ENCODE assay signal across 8 cellular contexts in genomic region chr12:115916910-115917668, GRCh38.
DNase-seq lines count a peak whose midpoint lies in the region; ATAC-seq, FAIRE-seq and TF ChIP-seq lines count a peak whose summit lies in the region.

No MANE protein-coding gene starts in this region.

- H3K36me3 ChIP-seq in GM12878 (ENCODE audit: control insufficient read depth in 2 of 2, insufficient read depth in 2 of 2, low read length in 1 of 2) (no peaks in the 10 kb centered on the region), iPS-20b (ENCODE audit: insufficient read depth, low read depth, low read length) (no peaks in the 10 kb centered on the region)

- FAIRE-seq in GM12878 (lab: Jason Lieb, UNC): no peak

- no peaks in the 10 kb centered on the region for H3K79me2 ChIP-seq in GM12878 (ENCODE audit: control insufficient read depth, insufficient read depth, low read length)

- intact Hi-C loops in GM12878 (cut with micrococcal nuclease; ENCODE audit: unreplicated experiment): loop anchor here (1.0 to 10.0 kb wide), 4 partner anchors 122 to 1935 kb away; no protein-coding TSS in a partner anchor

- ATAC-seq in GM19035 (IDR thresholded peaks at IDR 0.05; ENCODE audit: unreplicated experiment) (peak; percentile 76), GM12878 (peak; percentile 95), GM21447 (IDR thresholded peaks at IDR 0.05; ENCODE audit: unreplicated experiment) (no peak)

- CTCF ChIA-PET in GM12878 (lab: Yijun Ruan, JAX): interaction anchor here (0.7 to 3.1 kb wide), 18 partner anchors 12 to 1950 kb away, joined by 3 to 22 read pairs (median 5); no protein-coding TSS in a partner anchor

- RAD21 ChIA-PET in GM12878 (lab: Charles Lee; ENCODE audit: unreplicated experiment): interaction anchor here (0.7 to 1.5 kb wide), 7 partner anchors 95 to 1938 kb away, joined by 3 to 11 read pairs (median 3); no protein-coding TSS in a partner anchor

- no peaks in the 10 kb centered on the region for H3K4me1 ChIP-seq in GM12878 (ENCODE audit: control insufficient read depth, insufficient read depth, low read length)
- peaks cover 3% of the 10 kb centered on the region; the same call in 1 of the 2 replicates for H3K4me1 ChIP-seq in iPS-20b (ENCODE audit: insufficient read depth, low read length)

- SMC1A ChIA-PET in GM12878 (lab: Charles Lee; ENCODE audit: uncharacterized antibody, unreplicated experiment): interaction anchor here (1.0 to 2.9 kb wide), 6 partner anchors 8 to 1937 kb away, joined by 3 to 18 read pairs (median 6); no protein-coding TSS in a partner anchor

- TF ChIP-seq EP300 in GM12878 (IDR thresholded peaks at IDR 0.05; ENCODE audit: borderline replicate concordance in 1 of 2, control insufficient read depth in 1 of 2, low read depth in 2 of 2, low read length in 2 of 2): no peak

- no peaks in the 10 kb centered on the region for H3K27me3 ChIP-seq in GM12878 (replicated peaks in 1 of 2; ENCODE audit: control insufficient read depth in 2 of 2, insufficient read depth in 2 of 2, low read length in 1 of 2)
- peaks cover 31% of the 10 kb centered on the region for H3K27me3 ChIP-seq in iPS-20b (ENCODE audit: insufficient read depth, low read length)

- TF ChIP-seq CTCF in GM12878 (IDR thresholded peaks at IDR 0.05 in 2 of 3, conservative IDR thresholded peaks at IDR 0.05 in 1 of 3; ENCODE audit: control insufficient read depth in 2 of 3, extremely low read depth in 1 of 3, insufficient read depth in 1 of 3, low read depth in 3 of 3, low read length in 3 of 3): peak; percentile 85 to 96 (median 93)

- no peak overlapping the region for H2AFZ ChIP-seq in GM12878 (ENCODE audit: control insufficient read depth, low read depth, low read length)

- in situ Hi-C loops in KBM-7 (cut with MboI; ENCODE audit: low pct_unique_long_range_greater_than_20kb, low sequenced_read_pairs): loop anchor here (25.0 kb wide), 1 partner anchor 1255 kb away; no protein-coding TSS in a partner anchor
- in situ Hi-C loops in GM12878 (cut with MboI): loop anchor here (5.0 to 10.0 kb wide), 3 partner anchors 1255 to 1932 kb away; no protein-coding TSS in a partner anchor

- peak; percentile 83 for TF ChIP-seq RAD21 in GM12878 (IDR thresholded peaks at IDR 0.05; ENCODE audit: insufficient read depth, low read depth, low read length)

- H3K4me3 ChIP-seq in GM12878 (no peak overlapping the region), iPS-20b (ENCODE audit: low read length) (peak overlapping the region; percentile 52; the same call in 1 of the 2 replicates)

- no peak overlapping the region for H3K9ac ChIP-seq in GM12878 (ENCODE audit: control insufficient read depth, insufficient read depth, low read length)
- H3K9ac ChIP-seq in iPS-20b (ENCODE audit: low read depth, low read length): no peak overlapping the region

- no peak for TF ChIP-seq POLR2A in GM12878 (IDR thresholded peaks at IDR 0.05; ENCODE audit: low read depth, low read length)

- H4K20me1 ChIP-seq in GM12878 (ENCODE audit: control insufficient read depth, insufficient read depth): no peaks in the 10 kb centered on the region

- BruUV-seq in GM12878 (replicated peaks; lab: Mats Ljungman, UMichigan): no TSS peak

- H3K9me3 ChIP-seq in GM12878 (replicated peaks; ENCODE audit: control insufficient read depth, insufficient read depth, low read length): no peaks in the 10 kb centered on the region
- H3K9me3 ChIP-seq in iPS-20b (ENCODE audit: insufficient read depth, low read depth, low read length): peaks cover 2% of the 10 kb centered on the region; the same call in 1 of the 2 replicates

- 30% methylated on average over 28 of the region's 57 CpGs for WGBS in GM12878 (ENCODE audit: insufficient coverage, insufficient replicate concordance, low lambda C conversion rate, missing lambda C conversion rate)

- DNase-seq in AG08396 (ENCODE audit: low spot score): peak; percentile 73
- peak; percentile 56 for DNase-seq in KBM-7
- DNase-seq in T-helper 9 cell: peak; percentile 71
- DNase-seq in GM12878 (ENCODE audit: low read depth, low spot score): no peak
- DNase-seq in stimulated activated CD4-positive, alpha-beta T cell treated with anti-CD3 and anti-CD28 coated beads, Interleukin-12 subunit alpha, Interleukin-12 subunit beta, amount 100 ng/mL, for 48 hours (ENCODE audit: low read depth in 2 of 3, low spot score in 1 of 3): peak; percentile 46 to 78 (median 51)

- POLR2A ChIA-PET in GM12878 (lab: Charles Lee): no interaction called here

- H3K4me2 ChIP-seq in GM12878 (ENCODE audit: control insufficient read depth, insufficient read depth): no peak overlapping the region

- H3K27ac ChIP-seq in GM12878 (ENCODE audit: control insufficient read depth, insufficient read depth) (no peak overlapping the region), iPS-20b (ENCODE audit: low read length) (no peak overlapping the region)

TF ChIP-seq in GM12878, 131 proteins besides CTCF, POLR2A, EP300 and RAD21:
- no peak for TF ChIP-seq TBL1XR1 (IDR thresholded peaks at IDR 0.05; ENCODE audit: low read depth, low read length)
- TF ChIP-seq TCF3 (IDR thresholded peaks at IDR 0.05; ENCODE audit: borderline replicate concordance, insufficient read depth, low read depth, low read length): 0 out of 2 replicates have a peak, but pooled peaks have one; percentile 23
- TF ChIP-seq LARP7 (IDR thresholded peaks at IDR 0.05): peak; percentile 46; the same call in 1 of the 2 replicates
- peak; percentile 76 for TF ChIP-seq YY1 (IDR thresholded peaks at IDR 0.05; ENCODE audit: low read depth, low read length)
- TF ChIP-seq BHLHE40 (IDR thresholded peaks at IDR 0.05; ENCODE audit: borderline replicate concordance in 1 of 2, low read depth in 2 of 2, low read length in 1 of 2): 0 out of 4 replicates have a peak, but pooled peaks of 1 of the 2 experiments have one; percentile 16
- TF ChIP-seq SMC3 (IDR thresholded peaks at IDR 0.05; ENCODE audit: borderline replicate concordance, low read length): peak; percentile 83
- TF ChIP-seq TCF12 (IDR thresholded peaks at IDR 0.05; ENCODE audit: low read depth, low read length): 0 out of 2 replicates have a peak, but pooled peaks have one; percentile 46
- peak; percentile 20; the same call in 1 of the 2 replicates for TF ChIP-seq BACH1 (IDR thresholded peaks at IDR 0.05; ENCODE audit: borderline replicate concordance)
- no peak for TF ChIP-seq MTA3 (IDR thresholded peaks at IDR 0.05; ENCODE audit: borderline replicate concordance, low read length)
- TF ChIP-seq NRF1 (conservative IDR thresholded peaks at IDR 0.05; ENCODE audit: low read depth, low read length): no peak
